23 cellular contexts compared by ENCODE assay signal in genomic region chr21:41429925-41430491, GRCh38. TPM values are rescaled to one million over a fixed set of nuclear protein-coding genes. Genes with fewer than 3 reads are reported as not detected.
DNase-seq lines count a peak whose midpoint lies in the region; ATAC-seq, FAIRE-seq and TF ChIP-seq lines count a peak whose summit lies in the region.
"Had no signal": no experiment of that assay in that cellular context is flagged by ENCODE, and none has a peak within 500 bp of the region (broad histone marks: within the 10 kb centered on the region; RNA-seq: fewer than 3 reads in every experiment).

No MANE protein-coding gene starts in this region.

- H3K4me1 Mint-ChIP-seq in activated naive CD8-positive, alpha-beta T cell (ENCODE audit: low read depth): peaks cover 52% of the 10 kb centered on the region
- H3K4me1 Mint-ChIP-seq in activated naive CD8-positive, alpha-beta T cell treated with anti-CD3 and anti-CD28 coated beads, Interleukin-2, amount 50 U/mL, for 24 hours: peaks cover 38% of the 10 kb centered on the region
- peaks cover 72% of the 10 kb centered on the region for H3K4me1 Mint-ChIP-seq in activated T-helper 1 cell treated with anti-CD3 and anti-CD28 coated beads, Interleukin-12 subunit alpha, Interleukin-12 subunit beta, Interleukin-2, Interleukin-4 antibody, amounts not matched to agents 30 ng/mL and 10 ng/mL and 1 ng/mL, durations not matched to agents 14 hours and 24 hours and 36 hours (ENCODE audit: low read depth)
- H3K4me1 Mint-ChIP-seq: brain, neural crest cell had no signal

- no peak for ATAC-seq in activated naive CD8-positive, alpha-beta T cell treated with anti-CD3 and anti-CD28 coated beads, Interleukin-2, amount 50 U/mL, for 24 hours
- no peak for ATAC-seq in lower lobe of right lung
- ATAC-seq: left cardiac atrium, PC-3, right cardiac atrium had no signal

- 86 to 89% methylated on average over 9 of the region's 9 CpGs for WGBS in testis, 2 donors

- H3K27me3 ChIP-seq in testis (no peaks in the 10 kb centered on the region), lower lobe of right lung (ENCODE audit: low read depth) (no peaks in the 10 kb centered on the region)
- H3K27me3 ChIP-seq: spleen had no signal

- H3K27ac ChIP-seq in testis: no peak overlapping the region
- H3K27ac ChIP-seq in lower lobe of right lung: no peak overlapping the region
- H3K27ac ChIP-seq: parathyroid adenoma had no signal

- intact Hi-C loops in activated T-helper 1 cell treated with anti-CD3 and anti-CD28 coated beads, Interleukin-12 subunit alpha, Interleukin-12 subunit beta, Interleukin-2, Interleukin-4 antibody, amounts not matched to agents 30 ng/mL and 10 ng/mL and 1 ng/mL, durations not matched to agents 14 hours and 24 hours and 36 hours (cut with micrococcal nuclease): no loop called here
- intact Hi-C loops in testis (cut with DNase I; ENCODE audit: low total_unique reads): no loop called here
- intact Hi-C loops in lower lobe of right lung (cut with DNase I): no loop called here

- H3K4me3 ChIP-seq in testis (no peak overlapping the region), lower lobe of right lung (no peak overlapping the region)
- H3K4me3 ChIP-seq: spleen had no signal

- peaks cover 32% of the 10 kb centered on the region for H3K36me3 Mint-ChIP-seq in activated naive CD8-positive, alpha-beta T cell
- peaks cover 43% of the 10 kb centered on the region for H3K36me3 Mint-ChIP-seq in activated naive CD8-positive, alpha-beta T cell treated with anti-CD3 and anti-CD28 coated beads, Interleukin-2, amount 50 U/mL, for 24 hours (ENCODE audit: low read depth)
- H3K36me3 Mint-ChIP-seq in activated T-helper 1 cell treated with anti-CD3 and anti-CD28 coated beads, Interleukin-12 subunit alpha, Interleukin-12 subunit beta, Interleukin-2, Interleukin-4 antibody, amounts not matched to agents 30 ng/mL and 10 ng/mL and 1 ng/mL, durations not matched to agents 14 hours and 24 hours and 36 hours (ENCODE audit: low read depth): peaks cover 58% of the 10 kb centered on the region
- H3K36me3 Mint-ChIP-seq: brain had no signal

- TF ChIP-seq POLR2A in GM12892 (IDR thresholded peaks at IDR 0.05; ENCODE audit: low read depth, low read length): peak; percentile 42; the same call in 1 of the 2 replicates
- no peak for TF ChIP-seq POLR2A in testis (IDR thresholded peaks at IDR 0.05)

- H3K27me3 Mint-ChIP-seq in activated naive CD8-positive, alpha-beta T cell: no peaks in the 10 kb centered on the region
- H3K27me3 Mint-ChIP-seq in activated naive CD8-positive, alpha-beta T cell treated with anti-CD3 and anti-CD28 coated beads, Interleukin-2, amount 50 U/mL, for 24 hours: no peaks in the 10 kb centered on the region
- no peaks in the 10 kb centered on the region for H3K27me3 Mint-ChIP-seq in activated T-helper 1 cell treated with anti-CD3 and anti-CD28 coated beads, Interleukin-12 subunit alpha, Interleukin-12 subunit beta, Interleukin-2, Interleukin-4 antibody, amounts not matched to agents 30 ng/mL and 10 ng/mL and 1 ng/mL, durations not matched to agents 14 hours and 24 hours and 36 hours (ENCODE audit: insufficient read depth)

- peaks cover 5% of the 10 kb centered on the region for H3K4me1 ChIP-seq in testis
- peaks cover 18% of the 10 kb centered on the region for H3K4me1 ChIP-seq in lower lobe of right lung
- H3K4me1 ChIP-seq: parathyroid adenoma had no signal

- FAIRE-seq in GM12892 (lab: Jason Lieb, UNC): no peak
- FAIRE-seq: D721Med had no signal

- peak overlapping the region; percentile 47 for H3K27ac Mint-ChIP-seq in activated naive CD8-positive, alpha-beta T cell
- no peak overlapping the region for H3K27ac Mint-ChIP-seq in activated naive CD8-positive, alpha-beta T cell treated with anti-CD3 and anti-CD28 coated beads, Interleukin-2, amount 50 U/mL, for 24 hours
- peak overlapping the region; percentile 25 for H3K27ac Mint-ChIP-seq in activated T-helper 1 cell treated with anti-CD3 and anti-CD28 coated beads, Interleukin-12 subunit alpha, Interleukin-12 subunit beta, Interleukin-2, Interleukin-4 antibody, amounts not matched to agents 30 ng/mL and 10 ng/mL and 1 ng/mL, durations not matched to agents 14 hours and 24 hours and 36 hours
- H3K27ac Mint-ChIP-seq: brain had no signal

- no peaks in the 10 kb centered on the region for H3K36me3 ChIP-seq in testis (ENCODE audit: low read depth, missing control alignments)
- H3K36me3 ChIP-seq in lower lobe of right lung: peaks cover 68% of the 10 kb centered on the region

- peak overlapping the region; percentile 0 for H3K4me3 Mint-ChIP-seq in activated naive CD8-positive, alpha-beta T cell
- no peak overlapping the region for H3K4me3 Mint-ChIP-seq in activated naive CD8-positive, alpha-beta T cell treated with anti-CD3 and anti-CD28 coated beads, Interleukin-2, amount 50 U/mL, for 24 hours
- H3K4me3 Mint-ChIP-seq in activated T-helper 1 cell treated with anti-CD3 and anti-CD28 coated beads, Interleukin-12 subunit alpha, Interleukin-12 subunit beta, Interleukin-2, Interleukin-4 antibody, amounts not matched to agents 30 ng/mL and 10 ng/mL and 1 ng/mL, durations not matched to agents 14 hours and 24 hours and 36 hours: peak overlapping the region; percentile 69
- H3K4me3 Mint-ChIP-seq: brain, neural crest cell had no signal

- H3K9me3 Mint-ChIP-seq in activated naive CD8-positive, alpha-beta T cell (ENCODE audit: low read depth): peaks cover 5% of the 10 kb centered on the region
- peaks cover 9% of the 10 kb centered on the region for H3K9me3 Mint-ChIP-seq in activated naive CD8-positive, alpha-beta T cell treated with anti-CD3 and anti-CD28 coated beads, Interleukin-2, amount 50 U/mL, for 24 hours
- H3K9me3 Mint-ChIP-seq in activated T-helper 1 cell treated with anti-CD3 and anti-CD28 coated beads, Interleukin-12 subunit alpha, Interleukin-12 subunit beta, Interleukin-2, Interleukin-4 antibody, amounts not matched to agents 30 ng/mL and 10 ng/mL and 1 ng/mL, durations not matched to agents 14 hours and 24 hours and 36 hours: peaks cover 8% of the 10 kb centered on the region

- H3K9me3 ChIP-seq in testis: no peaks in the 10 kb centered on the region
- H3K9me3 ChIP-seq in lower lobe of right lung: peaks cover 5% of the 10 kb centered on the region

- DNase-seq in activated naive CD8-positive, alpha-beta T cell treated with anti-CD3 and anti-CD28 coated beads, Interleukin-2, amount 50 U/mL, for 24 hours: no peak
- DNase-seq in GM12892 (ENCODE audit: insufficient read length) (no peak), testis (peak; percentile 2), NCI-H2029 (lab: John Stamatoyannopoulos, UW) (no peak), lower lobe of right lung (no peak)
- DNase-seq in activated T-helper 1 cell treated with anti-CD3 and anti-CD28 coated beads, Interleukin-12 subunit alpha, Interleukin-12 subunit beta, Interleukin-2, Interleukin-4 antibody, amounts not matched to agents 30 ng/mL and 10 ng/mL and 1 ng/mL, durations not matched to agents 14 hours and 24 hours and 36 hours (ENCODE audit: low spot score): no peak
- DNase-seq: H7; hippocampal formation; left cardiac atrium; mammary epithelial cell; NCI-H1694 treated with DMSO at 0.1 percent for 48 hours; NCI-H526; NK-92 treated with Interleukin-12 subunit alpha and Interleukin-12 subunit beta, amount 100 ng/mL, for 24 hours; PC-3; right cardiac atrium; SHP77 treated with DMSO at 0.1 percent for 48 hours; spleen; stimulated activated CD4-positive, alpha-beta T cell treated with anti-CD3 and anti-CD28 coated beads, Interleukin-2, amount 100 ng/mL, for 48 hours had no signal

- no peak for TF ChIP-seq CTCF in testis (IDR thresholded peaks at IDR 0.05)
- TF ChIP-seq CTCF in lower lobe of right lung (IDR thresholded peaks at IDR 0.05): no peak

RNA-seq across cellular contexts. Expression of gene MX1, which starts 4.0 kb away (rescaled TPM):
- polyA plus RNA-seq in GM12892 (2012; ENCODE audit: missing spikeins): 130 TPM
- 89.4 and 92.8 TPM in 2 replicates for total RNA-seq in activated T-helper 1 cell treated with anti-CD3 and anti-CD28 coated beads, Interleukin-12 subunit alpha, Interleukin-12 subunit beta, Interleukin-2, Interleukin-4 antibody, amounts not matched to agents 30 ng/mL and 10 ng/mL and 1 ng/mL, durations not matched to agents 14 hours and 24 hours and 36 hours
- 10 to 100 TPM; 22.7 to 36.1 TPM for total RNA-seq in testis
- polyA plus RNA-seq in testis (ENCODE audit: insufficient read depth, low read depth, low replicate concordance): 18.0 TPM
- 211 TPM for total RNA-seq in lower lobe of right lung
